In the genomic region with DNA sequence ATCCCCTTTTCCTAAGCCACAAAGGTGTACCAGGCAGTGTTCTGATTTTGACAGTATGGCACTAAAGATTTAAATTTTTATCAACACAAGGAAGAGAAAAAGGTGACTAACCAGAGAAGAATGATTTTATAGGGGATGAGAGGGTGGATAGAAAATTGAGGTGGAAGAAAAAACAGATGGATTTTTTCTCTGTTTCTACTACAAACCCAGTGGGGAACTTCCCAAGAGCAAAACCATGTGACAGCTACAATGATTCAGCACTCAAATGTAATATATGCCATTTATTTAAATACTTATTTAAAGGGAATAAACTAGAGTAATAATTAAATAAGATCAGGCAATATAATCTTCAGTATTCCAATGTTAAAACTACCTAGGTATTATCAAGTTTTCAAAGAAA, we compare ENCODE assay signal across 10 cellular contexts. TPM values are rescaled to one million over a fixed set of nuclear protein-coding genes. Genes with fewer than 3 reads are reported as not detected.
A peak's percentile ranks its signal among the peaks of the same experiment; 100 is the strongest.
DNase-seq lines count a peak whose midpoint lies in the region; ATAC-seq and TF ChIP-seq lines count a peak whose summit lies in the region.
"Had no signal": no experiment of that assay in that cellular context is flagged by ENCODE, and none has a peak within 500 bp of the region (broad histone marks: within the 10 kb centered on the region; RNA-seq: fewer than 3 reads in every experiment).

No MANE protein-coding gene starts in this region.

- peaks cover 86% of the 10 kb centered on the region for H4K20me1 ChIP-seq in Loucy (ENCODE audit: insufficient read depth, low read length, poor library complexity, severe bottlenecking)

- no peak overlapping the region for H3K4me3 Mint-ChIP-seq in chondrocyte (ENCODE audit: unreplicated experiment)
- H3K4me3 Mint-ChIP-seq: neural crest cell had no signal

- H3K4me1 Mint-ChIP-seq in chondrocyte (ENCODE audit: low read depth), result peaks cover 52% of the 10 kb centered on the region

- H3K27me3 Mint-ChIP-seq in chondrocyte (ENCODE audit: low read depth), result no peaks in the 10 kb centered on the region

- peaks cover 62% of the 10 kb centered on the region for H3K4me1 ChIP-seq in Loucy (ENCODE audit: insufficient read depth, low read length, poor library complexity, severe bottlenecking)

- no peaks in the 10 kb centered on the region for H3K27me3 ChIP-seq in Loucy (ENCODE audit: insufficient read depth, low read length, poor library complexity, severe bottlenecking)

- H3K27ac Mint-ChIP-seq in chondrocyte (ENCODE audit: unreplicated experiment), result peak overlapping the region; percentile 75

- no peaks in the 10 kb centered on the region for H3K36me3 Mint-ChIP-seq in chondrocyte (ENCODE audit: low read depth)

- H3K9me3 ChIP-seq in Loucy (ENCODE audit: insufficient read depth, low read depth, low read length), result no peaks in the 10 kb centered on the region

- peak overlapping the region; percentile 17 for H3K4me3 ChIP-seq in Loucy (ENCODE audit: low read length, poor library complexity, severe bottlenecking)

- H3K36me3 ChIP-seq in Loucy (ENCODE audit: insufficient read depth, low read length), result peaks cover 4% of the 10 kb centered on the region

- no peak for TF ChIP-seq CTCF in Loucy (conservative IDR thresholded peaks at IDR 0.05; ENCODE audit: low read length)
- no peak for TF ChIP-seq CTCF in chondrocyte (IDR thresholded peaks at IDR 0.05)
- TF ChIP-seq CTCF in omental fat pad (IDR thresholded peaks at IDR 0.05), result no peak

- no peak overlapping the region for H2AFZ ChIP-seq in Loucy (ENCODE audit: low read length)

- no peaks in the 10 kb centered on the region for H3F3A ChIP-seq in Loucy (ENCODE audit: low read depth)

- peaks cover 99% of the 10 kb centered on the region for H3K79me2 ChIP-seq in Loucy (ENCODE audit: insufficient read depth, low read length)

- ATAC-seq in omental fat pad (ENCODE audit: low FRiP score) (peak; percentile 48), HG02798 (IDR thresholded peaks at IDR 0.05; ENCODE audit: poor library complexity, unreplicated experiment) (no peak), HG03097 (IDR thresholded peaks at IDR 0.05; ENCODE audit: low FRiP score, unreplicated experiment) (no peak), GM19395 (IDR thresholded peaks at IDR 0.05; ENCODE audit: unreplicated experiment) (no peak)
- ATAC-seq: esophagus mucosa had no signal

- peak; percentile 76 for DNase-seq in EH (ENCODE audit: low read depth)
- no peak for DNase-seq in chondrocyte (ENCODE audit: low spot score)
- no peak for DNase-seq in omental fat pad (ENCODE audit: low spot score)
- DNase-seq: activated gamma-delta T cell treated with Interleukin-2 at 50 U/mL for 16 hours had no signal

- peak overlapping the region; percentile 40 for H3K4me2 ChIP-seq in Loucy (ENCODE audit: low read depth, low read length, poor library complexity, severe bottlenecking)

- no peak overlapping the region for H3K9ac ChIP-seq in Loucy (ENCODE audit: low read depth, low read length, poor library complexity, severe bottlenecking)

- H3K9me2 ChIP-seq in Loucy (replicated peaks; ENCODE audit: low read depth, low read length), result no peaks in the 10 kb centered on the region

- no peaks in the 10 kb centered on the region for H3K9me3 Mint-ChIP-seq in chondrocyte (ENCODE audit: low read depth)
- H3K9me3 Mint-ChIP-seq: neural crest cell had no signal

RNA-seq across cellular contexts. Expression of a gene that starts 11.1 kb away (rescaled TPM):
- total RNA-seq in chondrocyte (48.1 to 53.5 TPM (median 52.6 TPM) in 3 replicates), omental fat pad (10 to 100 TPM; 19.5 to 27.7 (median 22.2) TPM)
